ENCODE assay signal across 20 cellular contexts in the genomic region with DNA sequence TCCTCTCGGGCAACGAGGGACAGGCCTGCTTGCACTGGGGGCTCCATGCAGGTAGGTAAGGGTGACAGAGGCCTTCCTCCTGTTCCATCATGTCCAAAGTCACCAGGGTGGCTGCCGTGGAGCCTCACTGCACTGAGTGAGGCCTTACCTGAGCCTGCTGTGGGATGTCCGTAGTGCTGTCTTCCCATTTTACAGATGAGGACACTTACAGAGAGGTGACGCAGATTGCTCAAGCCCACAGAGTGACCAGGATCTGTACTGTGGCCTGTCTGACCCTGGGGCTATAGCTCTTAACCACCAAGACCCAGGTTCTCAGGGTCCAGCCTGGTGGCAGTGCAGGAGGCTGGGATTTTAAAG. TPM values are rescaled to one million over a fixed set of nuclear protein-coding genes. Genes with fewer than 3 reads are reported as not detected.
DNase-seq lines count a peak whose midpoint lies in the region; ATAC-seq, FAIRE-seq and TF ChIP-seq lines count a peak whose summit lies in the region.
"Had no signal": no experiment of that assay in that cellular context is flagged by ENCODE, and none has a peak within 500 bp of the region (broad histone marks: within the 10 kb centered on the region; RNA-seq: fewer than 3 reads in every experiment).

No MANE protein-coding gene starts in this region.

- H3K4me1 ChIP-seq in H1 (replicated peaks in 1 of 4; ENCODE audit: control insufficient read depth in 3 of 4, insufficient read depth in 4 of 4, low read length in 3 of 4) (peaks cover 0 to 8% (median 6%) of the 10 kb centered on the region in 4 experiments; a peak in 5 of 7 replicates), gastrocnemius medialis (peaks cover 59 to 76% of the 10 kb centered on the region in 2 donors), tibial nerve (peaks cover 0 to 84% (median 39%) of the 10 kb centered on the region in 4 donors)

- no peak overlapping the region for H2BK120ac ChIP-seq in H1 (replicated peaks; ENCODE audit: low read depth, low read length)

- TF ChIP-seq EP300 in H1 (IDR thresholded peaks at IDR 0.05; ENCODE audit: borderline replicate concordance in 1 of 2, low read depth in 2 of 2, low read length in 2 of 2), result no peak
- TF ChIP-seq EP300 in tibial nerve (IDR thresholded peaks at IDR 0.05), result no peak

- H3K36me3 ChIP-seq in H1 (ENCODE audit: control insufficient read depth in 2 of 4, insufficient read depth in 4 of 4, low read length in 3 of 4), result no peaks in the 10 kb centered on the region
- peaks cover 0 to 14% of the 10 kb centered on the region in 2 donors for H3K36me3 ChIP-seq in gastrocnemius medialis
- H3K36me3 ChIP-seq in tibial nerve, result peaks cover 0 to 29% (median 0%) of the 10 kb centered on the region in 3 donors

- H3K4ac ChIP-seq in H1 (replicated peaks; ENCODE audit: insufficient read length, low read depth, low read length), result no peak overlapping the region

- no peak for TF ChIP-seq CTCF in VCaP (conservative IDR thresholded peaks at IDR 0.05)
- no peak for TF ChIP-seq CTCF in H1 (IDR thresholded peaks at IDR 0.05; ENCODE audit: control extremely low read depth in 1 of 3, insufficient read depth in 1 of 3, low read depth in 1 of 3, low read length in 3 of 3)
- no peak for TF ChIP-seq CTCF in gastrocnemius medialis (IDR thresholded peaks at IDR 0.05 in 4 of 5, conservative IDR thresholded peaks at IDR 0.05 in 1 of 5)
- no peak for TF ChIP-seq CTCF in tibial nerve (IDR thresholded peaks at IDR 0.05)
- no peak for TF ChIP-seq CTCF in GM10248 (IDR thresholded peaks at IDR 0.05; ENCODE audit: control extremely low read depth, extremely low read depth, low read depth, missing control alignments)

- H4K20me1 ChIP-seq in H1 (replicated peaks in 1 of 2; ENCODE audit: control insufficient read depth in 1 of 2, insufficient read depth in 2 of 2, low read length in 2 of 2), result peaks cover 0 to 14% of the 10 kb centered on the region in 2 experiments

- H4K8ac ChIP-seq in H1 (ENCODE audit: extremely low read depth, insufficient read depth, low read length), result peak overlapping the region; percentile 31; the same call in 1 of the 2 replicates

- H2BK5ac ChIP-seq in H1 (ENCODE audit: low read depth, low read length), result no peak overlapping the region

- H2BK12ac ChIP-seq in H1 (ENCODE audit: low read depth, low read length), result no peak overlapping the region

- H3K27ac ChIP-seq in VCaP, result peak overlapping the region; percentile 82; the same call in 1 of the 2 replicates
- no peak overlapping the region for H3K27ac ChIP-seq in H1 (ENCODE audit: low read depth, low read length)
- H3K27ac ChIP-seq in gastrocnemius medialis, result peak overlapping the region in 2 of 4 donors; percentile 17 to 93
- H3K27ac ChIP-seq in tibial nerve, result peak overlapping the region; percentile 17 to 94 (median 92)
- H3K27ac ChIP-seq: SJSA1 had no signal

- H3K18ac ChIP-seq in H1 (ENCODE audit: extremely low read depth, low read length), result no peak overlapping the region

- POLR2A ChIA-PET in H1 (lab: Charles Lee; ENCODE audit: partially characterized antibody), result interaction anchor here (1.8 kb wide), 1 partner anchor 12 kb away, joined by 3 read pairs; no protein-coding TSS in a partner anchor
- POLR2A ChIA-PET in GM10248 (lab: Yijun Ruan, JAX), result no interaction called here

- intact Hi-C loops in gastrocnemius medialis (cut with DNase I; ENCODE audit: low total_unique reads), result no loop called here

- H3K79me1 ChIP-seq in H1 (ENCODE audit: low read depth, low read length), result no peaks in the 10 kb centered on the region

- H3K27me3 ChIP-seq in H1 (replicated peaks in 1 of 4; ENCODE audit: control insufficient read depth in 3 of 4, extremely low read depth in 1 of 4, insufficient read depth in 3 of 4, low read length in 3 of 4) (peaks cover 23 to 38% (median 31%) of the 10 kb centered on the region in 4 experiments), gastrocnemius medialis (no peaks in the 10 kb centered on the region), tibial nerve (no peaks in the 10 kb centered on the region)
- H3K27me3 ChIP-seq: SJSA1 had no signal

- H2AK5ac ChIP-seq in H1 (ENCODE audit: low read depth, low read length), result peak overlapping the region; percentile 82; the same call in 1 of the 2 replicates

- no peak overlapping the region for H3K4me2 ChIP-seq in H1 (ENCODE audit: insufficient read depth in 1 of 2, low read depth in 2 of 2, low read length in 2 of 2)

- DNase-seq in H1 (ENCODE audit: low read depth in 1 of 2, low spot score in 2 of 2), result no peak
- no peak for DNase-seq in gastrocnemius medialis
- DNase-seq in tibial nerve (ENCODE audit: low spot score in 2 of 2), result no peak
- DNase-seq in GM10248 (ENCODE audit: extremely low spot score), result no peak
- DNase-seq in DMS79 (lab: John Stamatoyannopoulos, UW), result no peak
- no peak for DNase-seq in effector memory CD8-positive, alpha-beta T cell
- DNase-seq: ACHN; C1 segment of cervical spinal cord; CD8-positive, alpha-beta memory T cell; Kasumi-1; MM.1S; NCI-H1092; NCI-H1436 treated with DMSO at 0.1 percent for 48 hours; NCI-H446 treated with DMSO at 0.1 percent for 48 hours had no signal

- no peak overlapping the region for H3K4me3 Mint-ChIP-seq in effector memory CD8-positive, alpha-beta T cell
- H3K4me3 Mint-ChIP-seq: CD8-positive, alpha-beta memory T cell had no signal

- H3K36me3 Mint-ChIP-seq in effector memory CD8-positive, alpha-beta T cell (ENCODE audit: insufficient read depth), result peaks cover 6% of the 10 kb centered on the region
- H3K36me3 Mint-ChIP-seq: CD8-positive, alpha-beta memory T cell had no signal

- H2AFZ ChIP-seq in H1 (ENCODE audit: low read length), result no peak overlapping the region

- H3K27ac Mint-ChIP-seq in effector memory CD8-positive, alpha-beta T cell, result no peak overlapping the region

- no peak overlapping the region for H3K23ac ChIP-seq in H1 (ENCODE audit: insufficient read length)

- 83% methylated on average over 5 of the region's 5 CpGs; no CpG with 5 or more reads in 1 of the 2 experiments for WGBS in H1 (ENCODE audit: extremely low coverage in 1 of 2, insufficient coverage in 1 of 2, insufficient read length in 1 of 2, insufficient replicate concordance in 2 of 2, low coverage in 1 of 2, low lambda C conversion rate in 2 of 2, missing lambda C conversion rate in 1 of 2), 2 experiments
- 79 to 89% methylated on average over 5 of the region's 5 CpGs for WGBS in tibial nerve, 2 donors

- CTCF ChIA-PET in H1 (lab: Charles Lee; ENCODE audit: partially characterized antibody), result interaction anchor here (1.1 to 47.8 kb wide), 4 partner anchors 5 to 55 kb away, joined by 3 to 986 read pairs (median 494); a partner anchor contains a TSS
- CTCF ChIA-PET in GM10248 (lab: Yijun Ruan, JAX), result interaction anchor here (7.6 kb wide), 1 partner anchor 10 kb away, joined by 39 read pairs; no protein-coding TSS in a partner anchor

- TF ChIP-seq RAD21 in H1 (IDR thresholded peaks at IDR 0.05 in 1 of 2, conservative IDR thresholded peaks at IDR 0.05 in 1 of 2; ENCODE audit: low read depth in 2 of 2, low read length in 2 of 2), result no peak

- H3K4me3 ChIP-seq in H1 (ENCODE audit: extremely low read depth in 1 of 4, insufficient read depth in 2 of 4, low read depth in 3 of 4, low read length in 4 of 4) (no peak overlapping the region), gastrocnemius medialis (peak overlapping the region; percentile 81 to 97 (median 93)), tibial nerve (peak overlapping the region in 2 of 4 donors; percentile 36 to 93)
- H3K4me3 ChIP-seq: SJSA1 had no signal

- in situ Hi-C loops in gastrocnemius medialis (cut with MboI; ENCODE audit: low sequenced_read_pairs in 4 of 4), result loop anchor here in 1 of 4 donors (10.0 kb wide), 1 partner anchor 56 kb away; no protein-coding TSS in a partner anchor

- no peak overlapping the region for H3K9ac ChIP-seq in H1 (replicated peaks in 1 of 4; ENCODE audit: extremely low read depth in 1 of 4, low read depth in 3 of 4, low read length in 3 of 4)

- H3K9me3 Mint-ChIP-seq in effector memory CD8-positive, alpha-beta T cell, result no peaks in the 10 kb centered on the region
- H3K9me3 Mint-ChIP-seq: CD8-positive, alpha-beta memory T cell; IgD-negative memory B cell had no signal

- no peak overlapping the region for H2BK20ac ChIP-seq in H1 (ENCODE audit: low read length)

- H3K23me2 ChIP-seq in H1 (ENCODE audit: low read depth, low read length), result peaks cover 7% of the 10 kb centered on the region; the same call in 1 of the 2 replicates

- TF ChIP-seq POLR2A in H1 (IDR thresholded peaks at IDR 0.05; ENCODE audit: control extremely low read depth in 1 of 2, low read depth in 2 of 2, low read length in 2 of 2) (no peak), gastrocnemius medialis (IDR thresholded peaks at IDR 0.05) (no peak), tibial nerve (IDR thresholded peaks at IDR 0.05) (no peak)

- no peak overlapping the region for H3K56ac ChIP-seq in H1 (replicated peaks; ENCODE audit: insufficient read length, low read depth, low read length)

- H4K5ac ChIP-seq in H1 (ENCODE audit: insufficient read length, low read depth, low read length), result no peak overlapping the region

- peaks cover 63 to 94% of the 10 kb centered on the region in 2 donors for H3K27me3 Mint-ChIP-seq in effector memory CD8-positive, alpha-beta T cell

- H4K91ac ChIP-seq in H1 (replicated peaks; ENCODE audit: insufficient read length, low read length), result no peak overlapping the region

- ATAC-seq in gastrocnemius medialis, result no peak
- ATAC-seq in effector memory CD8-positive, alpha-beta T cell (replicated peaks), result no peak
- ATAC-seq: Panc1 had no signal

- H2BK15ac ChIP-seq in H1 (ENCODE audit: low read length), result peak overlapping the region; percentile 81; the same call in 1 of the 2 replicates

- H3K79me2 ChIP-seq in H1 (ENCODE audit: control insufficient read depth in 1 of 2, insufficient read depth in 2 of 2, low read length in 2 of 2), result no peaks in the 10 kb centered on the region

- FAIRE-seq in H1 (lab: Jason Lieb, UNC), result no peak
- FAIRE-seq: D721Med, H54 had no signal

- peaks cover 11 to 12% of the 10 kb centered on the region in 2 donors for H3K4me1 Mint-ChIP-seq in effector memory CD8-positive, alpha-beta T cell (ENCODE audit: low read depth in 2 of 2)

- H3K9me3 ChIP-seq in H1 (ENCODE audit: insufficient read depth in 2 of 2, low read depth in 1 of 2, low read length in 1 of 2) (no peaks in the 10 kb centered on the region), gastrocnemius medialis (no peaks in the 10 kb centered on the region), tibial nerve (no peaks in the 10 kb centered on the region)
- H3K9me3 ChIP-seq: SJSA1 had no signal

- no peak overlapping the region for H3K14ac ChIP-seq in H1 (ENCODE audit: insufficient read length)

RNA-seq across cellular contexts. Expression of a gene that starts 5.4 kb away (rescaled TPM):
- 0.50 and 0.54 TPM in 2 replicates for total RNA-seq in H1 (2021; fragmentation: NEBNext Ultra II Directional; extraction: Animal tissue kit (Norgen Biotek cat#: 25700))
- polyA plus RNA-seq in H1 (2011; rRNA removed), result 0.53 and 0.74 TPM in 2 replicates
- polyA plus RNA-seq in H1 (2011; cell fraction: cytosol; rRNA removed), result 0.74 TPM
- polyA plus RNA-seq in H1 (2011; cell fraction: nucleus; rRNA removed), result 0.93 TPM
- 0.66 to 0.90 TPM (median 0.79 TPM) in 4 replicates for polyA plus RNA-seq in H1 (2012, experiment 1 of 2)
- 0.98 TPM for polyA plus RNA-seq in H1 (2012, experiment 2 of 2)
- 0.30 TPM for polyA plus RNA-seq in H1 (2013, experiment 1 of 2)
- polyA plus RNA-seq in H1 (2013, experiment 2 of 2), result 0.31 TPM
- 0.29 and 0.57 TPM in 2 replicates for polyA minus RNA-seq in H1 (2011; rRNA and poly(A)+ RNA removed)
- 1.2 TPM for polyA minus RNA-seq in H1 (2011; cell fraction: cytosol; rRNA and poly(A)+ RNA removed)
- 0.50 TPM for polyA minus RNA-seq in H1 (2011; cell fraction: nucleus; rRNA and poly(A)+ RNA removed)
- 100 to 1,000 TPM; 122 to 266 (median 150) TPM for total RNA-seq in gastrocnemius medialis
- 100 to 1,000 TPM in 3 of 4 donors, 10 to 100 TPM in 1; 98.0 to 170 (median 119) TPM for total RNA-seq in tibial nerve
- total RNA-seq: CD8-positive, alpha-beta memory T cell had no signal
- polyA plus RNA-seq: CD8-positive, alpha-beta memory T cell; IgD-negative memory B cell had no signal

Comparison
In these comparisons a context has a peak if more than half of its experiments do, and no peak if none do; other contexts are left out.
1. H3K4me3 ChIP-seq: peak in gastrocnemius medialis (4 of 4); none in H1 (0 of 4).
2. RNA of a gene that starts 5.4 kb away (total RNA-seq): 122 to 266 TPM in gastrocnemius medialis and 98.0 to 170 TPM in tibial nerve; 0.50 to 0.54 TPM in H1; every median in the first group is over 10 times any median in the second.